Comparison of ENCODE assay signal across 17 cellular contexts in genomic region chr7:97479740-97480290, GRCh38.
"Had no signal": no experiment of that assay in that cellular context is flagged by ENCODE, and none has a peak within 500 bp of the region (broad histone marks: within the 10 kb centered on the region; RNA-seq: fewer than 3 reads in every experiment).

No MANE protein-coding gene starts in this region.

- H3K27ac ChIP-seq: coronary artery, gastroesophageal sphincter, heart right ventricle, thyroid gland had no signal

- H3K9me3 ChIP-seq: gastroesophageal sphincter, heart right ventricle, spleen, thyroid gland had no signal

- H3K36me3 ChIP-seq: gastroesophageal sphincter, heart right ventricle, spleen, thyroid gland had no signal

- H3K27me3 ChIP-seq: gastroesophageal sphincter, spleen, thyroid gland had no signal

- DNase-seq: activated CD4-positive, alpha-beta memory T cell treated with anti-CD3 and anti-CD28 coated beads for 36 hours; activated CD4-positive, alpha-beta T cell treated with anti-CD3 and anti-CD28 coated beads for 48 hours; activated CD4-positive, CD25-positive, alpha-beta regulatory T cell; activated effector memory CD4-positive, alpha-beta T cell treated with Interleukin-2 at 50 U/mL for 16 hours; activated naive CD4-positive, alpha-beta T cell treated with anti-CD3 and anti-CD28 coated beads for 36 hours; activated T-cell treated with anti-CD3 and anti-CD28 coated beads, Interleukin-2, amount 50 U/mL, for 72 hours; cerebellar nuclear complex; endodermal cell; heart right ventricle; left colon; spleen; stimulated activated CD4-positive, alpha-beta T cell treated with anti-CD3 and anti-CD28 coated beads, Interleukin-4, amount 100 ng/mL, for 1 hour; stimulated activated naive CD4-positive, alpha-beta T cell treated with Interleukin-2 at 50 U/mL for 16 hours; T-helper 9 cell; thyroid gland had no signal

- H3K4me1 ChIP-seq: gastroesophageal sphincter, heart right ventricle, spleen, thyroid gland had no signal

- H3K4me3 ChIP-seq: coronary artery, gastroesophageal sphincter, heart right ventricle, spleen, thyroid gland had no signal
